ENCODE assay signal across 15 cellular contexts in the genomic region with DNA sequence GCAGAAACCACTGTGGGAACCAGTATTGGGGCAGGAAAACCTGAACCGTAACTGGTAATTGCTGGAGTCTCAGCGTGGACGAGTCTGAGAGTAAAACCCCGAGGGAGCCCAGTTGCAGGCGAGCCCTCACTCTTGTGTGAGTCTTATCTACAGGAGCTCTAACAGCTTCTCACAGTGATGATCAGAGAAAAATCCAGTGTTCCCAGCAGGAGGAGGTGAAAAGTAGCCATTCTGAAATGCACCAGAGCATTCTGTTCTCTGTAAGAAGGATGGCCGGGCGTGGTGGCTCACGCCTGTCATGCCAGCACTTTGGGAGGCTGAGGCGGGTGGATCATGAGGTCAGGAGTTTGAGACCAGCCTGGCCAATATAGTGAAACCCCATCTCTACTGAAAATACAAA.
DNase-seq lines count a peak whose midpoint lies in the region; ATAC-seq and TF ChIP-seq lines count a peak whose summit lies in the region.
"Had no signal": no experiment of that assay in that cellular context is flagged by ENCODE, and none has a peak within 500 bp of the region (broad histone marks: within the 10 kb centered on the region; RNA-seq: fewer than 3 reads in every experiment).

No MANE protein-coding gene starts in this region.

- no peaks in the 10 kb centered on the region for H3K36me3 Mint-ChIP-seq in mesothelial cell of epicardium

- intact Hi-C loops in heart right ventricle (cut with DNase I): loop anchor here in 8 of 10 donors (2.0 to 10.0 kb wide), 11 partner anchors 39 to 145 kb away; no protein-coding TSS in a partner anchor
- intact Hi-C loops in left cardiac atrium (cut with DNase I): loop anchor here in 1 of 2 donors (5.0 kb wide), 1 partner anchor 126 kb away; no protein-coding TSS in a partner anchor
- intact Hi-C loops in esophagus muscularis mucosa (cut with DNase I): loop anchor here (2.0 to 5.0 kb wide), 5 partner anchors 39 to 144 kb away; no protein-coding TSS in a partner anchor

- no peak for TF ChIP-seq EP300 in esophagus muscularis mucosa (IDR thresholded peaks at IDR 0.05)

- H3K4me1 Mint-ChIP-seq in mesothelial cell of epicardium: peaks cover 38% of the 10 kb centered on the region

- TF ChIP-seq CTCF in heart right ventricle (IDR thresholded peaks at IDR 0.05) (no peak), esophagus muscularis mucosa (IDR thresholded peaks at IDR 0.05) (no peak), mesothelial cell of epicardium (IDR thresholded peaks at IDR 0.05; ENCODE audit: unreplicated experiment) (no peak), smooth muscle cell (IDR thresholded peaks at IDR 0.05; ENCODE audit: borderline replicate concordance, insufficient read depth, poor library complexity, severe bottlenecking) (no peak)

- no peaks in the 10 kb centered on the region for H3K79me2 ChIP-seq in smooth muscle cell (ENCODE audit: low read depth)

- no peaks in the 10 kb centered on the region for H3K36me3 ChIP-seq in heart right ventricle
- no peaks in the 10 kb centered on the region for H3K36me3 ChIP-seq in esophagus muscularis mucosa
- H3K36me3 ChIP-seq in smooth muscle cell (ENCODE audit: low read depth): no peaks in the 10 kb centered on the region

- H3K27me3 ChIP-seq in heart right ventricle: no peaks in the 10 kb centered on the region
- no peaks in the 10 kb centered on the region for H3K27me3 ChIP-seq in esophagus muscularis mucosa
- no peaks in the 10 kb centered on the region for H3K27me3 ChIP-seq in smooth muscle cell (ENCODE audit: low read depth)

- ATAC-seq in heart right ventricle: no peak
- ATAC-seq in left cardiac atrium: no peak

- H3K4me3 Mint-ChIP-seq in mesothelial cell of epicardium: no peak overlapping the region
- H3K4me3 Mint-ChIP-seq: HFFc6 had no signal

- peaks cover 31% of the 10 kb centered on the region for H3F3A ChIP-seq in smooth muscle cell (ENCODE audit: low read depth)

- DNase-seq in heart right ventricle: no peak
- no peak for DNase-seq in left cardiac atrium
- DNase-seq in esophagus muscularis mucosa (ENCODE audit: extremely low spot score): no peak
- no peak for DNase-seq in mesothelial cell of epicardium (ENCODE audit: low spot score in 2 of 2, unreplicated experiment in 2 of 2)
- DNase-seq in smooth muscle cell (lab: John Stamatoyannopoulos, UW; ENCODE audit: unreplicated experiment): no peak
- DNase-seq in NCI-H526 treated with DMSO at 0.1 percent for 48 hours (lab: John Stamatoyannopoulos, UW): no peak
- DNase-seq in glomerular visceral epithelial cell (ENCODE audit: extremely low spot score): no peak
- no peak for DNase-seq in SKM-1 (lab: John Stamatoyannopoulos, UW; ENCODE audit: unreplicated experiment)
- DNase-seq: HFFc6, NCI-H1105 treated with DMSO at 0.1 percent for 48 hours, NCI-H2029, NCI-H2171, NCI-H446, RPMI8226 had no signal

- H3K27ac ChIP-seq in heart right ventricle (peak overlapping the region in 7 of 10 donors; percentile 42 to 88 (median 76)), esophagus muscularis mucosa (replicated peaks in 1 of 4) (peak overlapping the region; percentile 71 to 78 (median 76)), smooth muscle cell (ENCODE audit: low read depth) (no peak overlapping the region)
- H3K27ac ChIP-seq: C4-2B had no signal

- peak overlapping the region; percentile 95 for H3K27ac Mint-ChIP-seq in mesothelial cell of epicardium

- H3K4me3 ChIP-seq in heart right ventricle: no peak overlapping the region
- H3K4me3 ChIP-seq in esophagus muscularis mucosa: no peak overlapping the region
- H3K4me3 ChIP-seq in smooth muscle cell: no peak overlapping the region

- no peaks in the 10 kb centered on the region for H3K27me3 Mint-ChIP-seq in mesothelial cell of epicardium (ENCODE audit: low read depth)

- no peak overlapping the region for H3K4me2 ChIP-seq in smooth muscle cell

- H3K9me3 ChIP-seq in heart right ventricle: peaks cover 0 to 20% (median 0%) of the 10 kb centered on the region in 11 donors
- H3K9me3 ChIP-seq in esophagus muscularis mucosa: no peaks in the 10 kb centered on the region
- H3K9me3 ChIP-seq in smooth muscle cell (replicated peaks; ENCODE audit: low read depth): no peaks in the 10 kb centered on the region

- H3K4me1 ChIP-seq in heart right ventricle (peaks cover 8 to 43% (median 38%) of the 10 kb centered on the region in 9 donors), esophagus muscularis mucosa (peaks cover 36 to 73% (median 66%) of the 10 kb centered on the region in 4 donors), smooth muscle cell (ENCODE audit: low read depth) (peaks cover 12% of the 10 kb centered on the region)

- TF ChIP-seq POLR2A in esophagus muscularis mucosa (IDR thresholded peaks at IDR 0.05; ENCODE audit: low read depth): no peak

- no peak overlapping the region for H3K9ac ChIP-seq in smooth muscle cell (ENCODE audit: low read depth)

- H4K20me1 ChIP-seq in smooth muscle cell (ENCODE audit: low read depth): no peaks in the 10 kb centered on the region

- H2AFZ ChIP-seq in smooth muscle cell (ENCODE audit: low read depth): peak overlapping the region; percentile 16

- WGBS in heart right ventricle, 2 donors: 71 to 74% methylated on average over 9 of the region's 9 CpGs
- WGBS in esophagus muscularis mucosa: 70% methylated on average over 9 of the region's 9 CpGs
- WGBS in smooth muscle cell (ENCODE audit: low lambda C conversion rate): 58% methylated on average over 9 of the region's 9 CpGs

- peaks cover 11% of the 10 kb centered on the region for H3K9me3 Mint-ChIP-seq in mesothelial cell of epicardium
- H3K9me3 Mint-ChIP-seq: HFFc6 had no signal
